ENCODE assay signal across 24 cellular contexts in genomic region chr3:186594591-186595113, GRCh38. TPM values are rescaled to one million over a fixed set of nuclear protein-coding genes. Genes with fewer than 3 reads are reported as not detected.
DNase-seq lines count a peak whose midpoint lies in the region; ATAC-seq, FAIRE-seq and TF ChIP-seq lines count a peak whose summit lies in the region.
"Had no signal": no experiment of that assay in that cellular context is flagged by ENCODE, and none has a peak within 500 bp of the region (broad histone marks: within the 10 kb centered on the region; RNA-seq: fewer than 3 reads in every experiment).

No MANE protein-coding gene starts in this region.

- TF ChIP-seq CTCF in H1 (IDR thresholded peaks at IDR 0.05; ENCODE audit: control extremely low read depth in 1 of 3, insufficient read depth in 1 of 3, low read depth in 1 of 3, low read length in 3 of 3) (no peak), nephron progenitor cell (IDR thresholded peaks at IDR 0.05) (no peak)

- no peaks in the 10 kb centered on the region for H3K79me2 ChIP-seq in H1 (ENCODE audit: control insufficient read depth in 1 of 2, insufficient read depth in 2 of 2, low read length in 2 of 2)

- H4K8ac ChIP-seq in H1 (ENCODE audit: extremely low read depth, insufficient read depth, low read length) = peak overlapping the region; percentile 57

- ATAC-seq in right cardiac atrium = no peak
- ATAC-seq in sciatic nerve = no peak

- H3K18ac ChIP-seq in H1 (ENCODE audit: extremely low read depth, low read length) = no peak overlapping the region

- no peak overlapping the region for H3K4ac ChIP-seq in H1 (replicated peaks; ENCODE audit: insufficient read length, low read depth, low read length)

- CTCF ChIA-PET in H1 (lab: Charles Lee; ENCODE audit: partially characterized antibody) = interaction anchor here (0.7 to 23.7 kb wide), 6 partner anchors 8 to 214 kb away, joined by 3 to 333 read pairs (median 3); partner anchors contain the start of gene AHSG

- no peaks in the 10 kb centered on the region for H3K36me3 Mint-ChIP-seq in nephron progenitor cell (ENCODE audit: low read depth)
- H3K36me3 Mint-ChIP-seq: CD4-positive, alpha-beta memory T cell had no signal

- no peak overlapping the region for H3K23ac ChIP-seq in H1 (ENCODE audit: insufficient read length)

- H3K4me1 Mint-ChIP-seq in nephron progenitor cell = peaks cover 30% of the 10 kb centered on the region

- no peaks in the 10 kb centered on the region for H3K23me2 ChIP-seq in H1 (ENCODE audit: low read depth, low read length)

- no peak overlapping the region for H2BK15ac ChIP-seq in H1 (ENCODE audit: low read length)

- no peak overlapping the region for H3K56ac ChIP-seq in H1 (replicated peaks; ENCODE audit: insufficient read length, low read depth, low read length)

- no peak overlapping the region for H3K4me3 Mint-ChIP-seq in nephron progenitor cell
- H3K4me3 Mint-ChIP-seq: CD4-positive, alpha-beta memory T cell had no signal

- H2BK20ac ChIP-seq in H1 (ENCODE audit: low read length) = no peak overlapping the region

- H3K9me3 Mint-ChIP-seq in nephron progenitor cell = no peaks in the 10 kb centered on the region
- H3K9me3 Mint-ChIP-seq: CD4-positive, alpha-beta memory T cell had no signal

- no peak overlapping the region for H3K14ac ChIP-seq in H1 (ENCODE audit: insufficient read length)

- H3K4me1 ChIP-seq in H1 (replicated peaks in 1 of 4; ENCODE audit: control insufficient read depth in 3 of 4, insufficient read depth in 4 of 4, low read length in 3 of 4) (no peaks in the 10 kb centered on the region), right cardiac atrium (ENCODE audit: control insufficient read depth, insufficient read depth, low read length) (peaks cover 2% of the 10 kb centered on the region)
- H3K4me1 ChIP-seq: BLaER1 treated with 17β-estradiol and CSF1 and Interleukin-3, amounts not matched to agents 10 nM and 100 nM had no signal

- no peak overlapping the region for H3K4me2 ChIP-seq in H1 (ENCODE audit: insufficient read depth in 1 of 2, low read depth in 2 of 2, low read length in 2 of 2)
- H3K4me2 ChIP-seq: BLaER1 treated with 17β-estradiol and CSF1 and Interleukin-3, amounts not matched to agents 10 nM and 100 nM had no signal

- no peak for TF ChIP-seq POLR2A in H1 (IDR thresholded peaks at IDR 0.05; ENCODE audit: control extremely low read depth in 1 of 2, low read depth in 2 of 2, low read length in 2 of 2)

- H3K79me1 ChIP-seq in H1 (ENCODE audit: low read depth, low read length) = no peaks in the 10 kb centered on the region; the same call in 1 of the 2 replicates

- TF ChIP-seq RAD21 in H1 (IDR thresholded peaks at IDR 0.05 in 1 of 2, conservative IDR thresholded peaks at IDR 0.05 in 1 of 2; ENCODE audit: low read depth in 2 of 2, low read length in 2 of 2) = no peak

- H3K4me3 ChIP-seq in H1 (ENCODE audit: extremely low read depth in 1 of 4, insufficient read depth in 2 of 4, low read depth in 3 of 4, low read length in 4 of 4) = no peak overlapping the region
- no peak overlapping the region for H3K4me3 ChIP-seq in right cardiac atrium (ENCODE audit: low read length)
- H3K4me3 ChIP-seq: BLaER1 treated with 17β-estradiol and CSF1 and Interleukin-3, amounts not matched to agents 10 nM and 100 nM; SK-N-MC had no signal

- H2BK5ac ChIP-seq in H1 (ENCODE audit: low read depth, low read length) = no peak overlapping the region

- 0 out of 2 replicates have a peak overlapping the region, but pooled peaks have one; percentile 6 for H2AFZ ChIP-seq in H1 (ENCODE audit: low read length)

- peaks cover 10% of the 10 kb centered on the region for H3K27me3 Mint-ChIP-seq in nephron progenitor cell (ENCODE audit: low read depth, poor library complexity)

- H3K27ac Mint-ChIP-seq in nephron progenitor cell = no peak overlapping the region
- H3K27ac Mint-ChIP-seq: CD4-positive, alpha-beta memory T cell had no signal

- no peaks in the 10 kb centered on the region; a peak in 1 of 7 replicates for H3K27me3 ChIP-seq in H1 (replicated peaks in 1 of 4; ENCODE audit: control insufficient read depth in 3 of 4, extremely low read depth in 1 of 4, insufficient read depth in 3 of 4, low read length in 3 of 4)
- no peaks in the 10 kb centered on the region for H3K27me3 ChIP-seq in right cardiac atrium (ENCODE audit: control insufficient read depth, insufficient read depth)
- H3K27me3 ChIP-seq: BLaER1 treated with 17β-estradiol and CSF1 and Interleukin-3, amounts not matched to agents 10 nM and 100 nM had no signal

- no peak overlapping the region for H2BK120ac ChIP-seq in H1 (replicated peaks; ENCODE audit: low read depth, low read length)

- no peak overlapping the region for H2BK12ac ChIP-seq in H1 (ENCODE audit: low read depth, low read length)

- H4K91ac ChIP-seq in H1 (replicated peaks; ENCODE audit: insufficient read length, low read length) = no peak overlapping the region

- no peak overlapping the region for H2AK5ac ChIP-seq in H1 (ENCODE audit: low read depth, low read length)

- no peak for FAIRE-seq in H1 (lab: Jason Lieb, UNC)

- H4K5ac ChIP-seq in H1 (ENCODE audit: insufficient read length, low read depth, low read length) = no peak overlapping the region

- TF ChIP-seq EP300 in H1 (IDR thresholded peaks at IDR 0.05; ENCODE audit: borderline replicate concordance in 1 of 2, low read depth in 2 of 2, low read length in 2 of 2) = no peak

- no peaks in the 10 kb centered on the region for H4K20me1 ChIP-seq in H1 (replicated peaks in 1 of 2; ENCODE audit: control insufficient read depth in 1 of 2, insufficient read depth in 2 of 2, low read length in 2 of 2)
- H4K20me1 ChIP-seq: BLaER1 treated with 17β-estradiol and CSF1 and Interleukin-3, amounts not matched to agents 10 nM and 100 nM had no signal

- DNase-seq in DMS 273 (lab: John Stamatoyannopoulos, UW; ENCODE audit: unreplicated experiment) (peak; percentile 16), DMS 273 treated with DMSO at 0.1 percent for 48 hours (lab: John Stamatoyannopoulos, UW) (no peak), H1 (ENCODE audit: low read depth in 1 of 2, low spot score in 2 of 2) (no peak), nephron progenitor cell (peak; percentile 12), right cardiac atrium (no peak), sciatic nerve (ENCODE audit: low spot score) (no peak)
- DNase-seq: ACHN; Caco-2; CD4-positive, alpha-beta memory T cell; DMS153; GDM1; GOT3; NCI-H1092; NCI-H1436; NCI-H2029; NCI-H2227 treated with DMSO at 0.1 percent for 48 hours; NCI-H510A; NCI-H774; NK-92 treated with Interleukin-12 subunit alpha and Interleukin-12 subunit beta, amount 100 ng/mL, for 24 hours; SHP77 treated with DMSO at 0.1 percent for 48 hours had no signal

- WGBS in H1 (ENCODE audit: extremely low coverage in 1 of 2, insufficient coverage in 1 of 2, insufficient read length in 1 of 2, insufficient replicate concordance in 2 of 2, low coverage in 1 of 2, low lambda C conversion rate in 2 of 2, missing lambda C conversion rate in 1 of 2), 2 experiments = 88% methylated on average over 6 of the region's 6 CpGs; no CpG with 5 or more reads in 1 of the 2 experiments
- WGBS in right cardiac atrium = 59% methylated on average over 6 of the region's 6 CpGs

- H3K9me3 ChIP-seq in H1 (ENCODE audit: insufficient read depth in 2 of 2, low read depth in 1 of 2, low read length in 1 of 2) = no peaks in the 10 kb centered on the region
- H3K9me3 ChIP-seq in right cardiac atrium (ENCODE audit: control insufficient read depth, low read length) = no peaks in the 10 kb centered on the region
- H3K9me3 ChIP-seq: BLaER1 treated with 17β-estradiol and CSF1 and Interleukin-3, amounts not matched to agents 10 nM and 100 nM; Caco-2 had no signal

- intact Hi-C loops in right cardiac atrium (cut with DNase I) (no loop called here), sciatic nerve (cut with DNase I) (no loop called here)

- no peak overlapping the region for H3K9ac ChIP-seq in H1 (replicated peaks in 1 of 4; ENCODE audit: extremely low read depth in 1 of 4, low read depth in 3 of 4, low read length in 3 of 4)
- H3K9ac ChIP-seq: BLaER1 treated with 17β-estradiol and CSF1 and Interleukin-3, amounts not matched to agents 10 nM and 100 nM had no signal

- POLR2A ChIA-PET in H1 (lab: Charles Lee; ENCODE audit: partially characterized antibody) = interaction anchor here (10.2 kb wide), 1 partner anchor 190 kb away, joined by 85 read pairs; the partner anchor contains the start of gene EIF4A2

- no peaks in the 10 kb centered on the region for H3K36me3 ChIP-seq in H1 (ENCODE audit: control insufficient read depth in 2 of 4, insufficient read depth in 4 of 4, low read length in 3 of 4)
- H3K36me3 ChIP-seq: BLaER1 treated with 17β-estradiol and CSF1 and Interleukin-3, amounts not matched to agents 10 nM and 100 nM had no signal

- H3K27ac ChIP-seq in H1 (ENCODE audit: low read depth, low read length) (no peak overlapping the region), right cardiac atrium (ENCODE audit: low read length) (no peak overlapping the region)
- H3K27ac ChIP-seq: 22Rv1; BLaER1 treated with 17β-estradiol and CSF1 and Interleukin-3, amounts not matched to agents 10 nM and 100 nM; RWPE1; SK-N-MC had no signal

RNA-seq across cellular contexts. Expression of gene AHSG, which starts 18.2 kb away (rescaled TPM):
- total RNA-seq in H1 (2021; fragmentation: NEBNext Ultra II Directional; extraction: Animal tissue kit (Norgen Biotek cat#: 25700)) = 0.78 and 1.1 TPM in 2 replicates
- polyA plus RNA-seq in H1 (2011; rRNA removed) = 0.68 and 0.86 TPM in 2 replicates
- polyA plus RNA-seq in H1 (2011; cell fraction: cytosol; rRNA removed) = 2.4 TPM
- polyA plus RNA-seq in H1 (2011; cell fraction: nucleus; rRNA removed) = 0.47 TPM
- polyA plus RNA-seq in H1 (2012, experiment 1 of 2) = 0.46 to 1.1 TPM (median 0.57 TPM) in 4 replicates
- 0.46 TPM for polyA plus RNA-seq in H1 (2012, experiment 2 of 2)
- 0.69 TPM for polyA plus RNA-seq in H1 (2013, experiment 1 of 2)
- 0.61 TPM for polyA plus RNA-seq in H1 (2013, experiment 2 of 2)
- 0.46 TPM in 1 of 2 replicates, not detected in the other for polyA minus RNA-seq in H1 (2011; rRNA and poly(A)+ RNA removed)
- 0.66 TPM for polyA minus RNA-seq in H1 (2011; cell fraction: cytosol; rRNA and poly(A)+ RNA removed)
- 0.50 TPM for polyA minus RNA-seq in H1 (2011; cell fraction: nucleus; rRNA and poly(A)+ RNA removed)
- under 1 TPM in 1 of 4 donors, not detected in 3; 0.20 TPM for total RNA-seq in right cardiac atrium
- polyA plus RNA-seq in right cardiac atrium = 0.05 TPM
- total RNA-seq in sciatic nerve = not detected
- total RNA-seq: CD4-positive, alpha-beta memory T cell had no signal
- polyA plus RNA-seq: CD4-positive, alpha-beta memory T cell had no signal

RNA-seq across cellular contexts. Expression of gene DNAJB11, which starts 24.1 kb away (rescaled TPM):
- 63.9 and 67.7 TPM in 2 replicates for total RNA-seq in H1 (2021; fragmentation: NEBNext Ultra II Directional; extraction: Animal tissue kit (Norgen Biotek cat#: 25700))
- 14.3 and 14.6 TPM in 2 replicates for polyA plus RNA-seq in H1 (2011; rRNA removed)
- 31.5 TPM for polyA plus RNA-seq in H1 (2011; cell fraction: cytosol; rRNA removed)
- polyA plus RNA-seq in H1 (2011; cell fraction: nucleus; rRNA removed) = 10.7 TPM
- 49.6 to 72.3 TPM (median 56.3 TPM) in 4 replicates for polyA plus RNA-seq in H1 (2012, experiment 1 of 2)
- polyA plus RNA-seq in H1 (2012, experiment 2 of 2) = 20.4 TPM
- polyA plus RNA-seq in H1 (2013, experiment 1 of 2) = 96.2 TPM
- polyA plus RNA-seq in H1 (2013, experiment 2 of 2) = 134 TPM
- 8.2 and 8.8 TPM in 2 replicates for polyA minus RNA-seq in H1 (2011; rRNA and poly(A)+ RNA removed)
- 20.0 TPM for polyA minus RNA-seq in H1 (2011; cell fraction: cytosol; rRNA and poly(A)+ RNA removed)
- polyA minus RNA-seq in H1 (2011; cell fraction: nucleus; rRNA and poly(A)+ RNA removed) = 19.1 TPM
- total RNA-seq in right cardiac atrium = 10 to 100 TPM; 25.6 to 60.5 (median 41.6) TPM
- polyA plus RNA-seq in right cardiac atrium = 51.6 TPM
- 33.3 TPM for total RNA-seq in sciatic nerve

RNA-seq across cellular contexts. Expression of gene TBCCD1, which starts 27.5 kb away (rescaled TPM):
- 13.4 and 13.9 TPM in 2 replicates for total RNA-seq in H1 (2021; fragmentation: NEBNext Ultra II Directional; extraction: Animal tissue kit (Norgen Biotek cat#: 25700))
- polyA plus RNA-seq in H1 (2011; rRNA removed) (8.4 and 11.3 TPM in 2 replicates), right cardiac atrium (4.7 TPM)
- 9.3 TPM for polyA plus RNA-seq in H1 (2011; cell fraction: cytosol; rRNA removed)
- polyA plus RNA-seq in H1 (2011; cell fraction: nucleus; rRNA removed) = 6.9 TPM
- polyA plus RNA-seq in H1 (2012, experiment 1 of 2) = 7.8 to 11.2 TPM (median 8.2 TPM) in 4 replicates
- polyA plus RNA-seq in H1 (2012, experiment 2 of 2) = 2.6 TPM
- polyA plus RNA-seq in H1 (2013, experiment 1 of 2) = 6.9 TPM
- 7.8 TPM for polyA plus RNA-seq in H1 (2013, experiment 2 of 2)
- polyA minus RNA-seq in H1 (2011; rRNA and poly(A)+ RNA removed) = 20.2 and 20.6 TPM in 2 replicates
- polyA minus RNA-seq in H1 (2011; cell fraction: cytosol; rRNA and poly(A)+ RNA removed) = 6.9 TPM
- polyA minus RNA-seq in H1 (2011; cell fraction: nucleus; rRNA and poly(A)+ RNA removed) = 10.5 TPM
- total RNA-seq in right cardiac atrium (1 to 10 TPM; 6.4 to 8.4 (median 7.5) TPM), sciatic nerve (12.9 TPM)

RNA-seq across cellular contexts. Expression of gene FETUB, which starts 45.5 kb away (rescaled TPM):
- not detected in 2 replicates for total RNA-seq in H1 (2021; fragmentation: NEBNext Ultra II Directional; extraction: Animal tissue kit (Norgen Biotek cat#: 25700))
- polyA plus RNA-seq in H1 (2011; rRNA removed) = 0.15 TPM in 1 of 2 replicates, not detected in the other
- 0.09 TPM for polyA plus RNA-seq in H1 (2011; cell fraction: cytosol; rRNA removed)
- 0.19 TPM for polyA plus RNA-seq in H1 (2011; cell fraction: nucleus; rRNA removed)
- 0.10 to 0.25 TPM (median 0.19 TPM) in 4 replicates for polyA plus RNA-seq in H1 (2012, experiment 1 of 2)
- not detected for polyA plus RNA-seq in H1 (2012, experiment 2 of 2)
- polyA plus RNA-seq in H1 (2013, experiment 1 of 2) = not detected
- 0.07 TPM for polyA plus RNA-seq in H1 (2013, experiment 2 of 2)
- polyA minus RNA-seq in H1 (2011; rRNA and poly(A)+ RNA removed) = not detected in 2 replicates
- not detected for polyA minus RNA-seq in H1 (2011; cell fraction: cytosol; rRNA and poly(A)+ RNA removed)
- polyA minus RNA-seq in H1 (2011; cell fraction: nucleus; rRNA and poly(A)+ RNA removed) = not detected
- not detected for total RNA-seq in right cardiac atrium
- polyA plus RNA-seq in right cardiac atrium = 0.07 TPM
- total RNA-seq in sciatic nerve = not detected
- total RNA-seq: Caco-2; CD4-positive, alpha-beta memory T cell had no signal
- polyA plus RNA-seq: CD4-positive, alpha-beta memory T cell had no signal

RNA-seq across cellular contexts. Expression of gene CRYGS, which starts 50.5 kb away (rescaled TPM):
- total RNA-seq in H1 (2021; fragmentation: NEBNext Ultra II Directional; extraction: Animal tissue kit (Norgen Biotek cat#: 25700)) = 0.90 and 1.8 TPM in 2 replicates
- polyA plus RNA-seq in H1 (2011; rRNA removed) = 1.3 and 1.5 TPM in 2 replicates
- 1.6 TPM for polyA plus RNA-seq in H1 (2011; cell fraction: cytosol; rRNA removed)
- 4.5 TPM for polyA plus RNA-seq in H1 (2011; cell fraction: nucleus; rRNA removed)
- 1.3 to 2.0 TPM (median 1.7 TPM) in 4 replicates for polyA plus RNA-seq in H1 (2012, experiment 1 of 2)
- not detected for polyA plus RNA-seq in H1 (2012, experiment 2 of 2)
- 0.93 TPM for polyA plus RNA-seq in H1 (2013, experiment 1 of 2)
- 0.74 TPM for polyA plus RNA-seq in H1 (2013, experiment 2 of 2)
- 0.44 and 1.0 TPM in 2 replicates for polyA minus RNA-seq in H1 (2011; rRNA and poly(A)+ RNA removed)
- not detected for polyA minus RNA-seq in H1 (2011; cell fraction: cytosol; rRNA and poly(A)+ RNA removed)
- 5.2 TPM for polyA minus RNA-seq in H1 (2011; cell fraction: nucleus; rRNA and poly(A)+ RNA removed)
- total RNA-seq in right cardiac atrium = 1 to 10 TPM; 1.6 to 2.0 (median 1.8) TPM
- polyA plus RNA-seq in right cardiac atrium = 1.3 TPM
- total RNA-seq in sciatic nerve = 4.5 TPM

Comparison
In these comparisons a context has a peak if more than half of its experiments do, and no peak if none do; other contexts are left out.
1. DNase-seq: peak in DMS 273 (single experiment) and nephron progenitor cell (single experiment); none in DMS 273 treated with DMSO at 0.1 percent for 48 hours (single experiment), H1 (0 of 2), right cardiac atrium (0 of 3) and sciatic nerve (single experiment).